2 cellular contexts compared by ENCODE assay signal in genomic region chr11:67040147-67040546, GRCh38.
TF ChIP-seq lines count a peak whose summit lies in the region.

No MANE protein-coding gene starts in this region.

TF ChIP-seq in HEK293, 187 proteins besides CTCF, POLR2A, EP300 and RAD21 (continued from another document):
- TF ChIP-seq ZNF518A (tag by site-specific recombination; conservative IDR thresholded peaks at IDR 0.05; ENCODE audit: low read depth): no peak
- TF ChIP-seq ZBTB17 (tag by site-specific recombination; IDR thresholded peaks at IDR 0.05): 0 out of 2 replicates have a peak, but pooled peaks have one; percentile 17

TF ChIP-seq in K562, 482 proteins besides CTCF, POLR2A, EP300 and RAD21 (continued from another document):
- TF ChIP-seq E2F4 (CRISPR knock-in tag; IDR thresholded peaks at IDR 0.05; ENCODE audit: low read depth) (no peak), SAP30 (IDR thresholded peaks at IDR 0.05; ENCODE audit: borderline replicate concordance, insufficient read depth, low read depth, low read length, poor library complexity, severe bottlenecking) (no peak), RBM39 (optimal IDR thresholded peaks at IDR 0.05; ENCODE audit: low read depth, low read length) (no peak), HNRNPK (IDR thresholded peaks at IDR 0.05; ENCODE audit: low read depth, low read length, poor library complexity, severe bottlenecking) (no peak), ZNF644 (tag; IDR thresholded peaks at IDR 0.05; ENCODE audit: low read depth) (no peak), JUND (IDR thresholded peaks at IDR 0.05; ENCODE audit: borderline replicate concordance, low read depth, low read length) (no peak), JUND (tag; IDR thresholded peaks at IDR 0.05; ENCODE audit: borderline replicate concordance, low read depth, low read length) (no peak), TCF15 (CRISPR knock-in tag; IDR thresholded peaks at IDR 0.05) (no peak), GABPB1 (CRISPR knock-in tag; IDR thresholded peaks at IDR 0.05) (no peak), TAF15 (IDR thresholded peaks at IDR 0.05; ENCODE audit: low read depth, low read length) (no peak), THRB (CRISPR knock-in tag; conservative IDR thresholded peaks at IDR 0.05) (no peak)
